In genomic region chr3:127192576-127193232, GRCh38 we compare ENCODE assay signal across 28 cellular contexts. TPM values are rescaled to one million over a fixed set of nuclear protein-coding genes. Genes with fewer than 3 reads are reported as not detected.
"Had no signal": no experiment of that assay in that cellular context is flagged by ENCODE, and none has a peak within 500 bp of the region (broad histone marks: within the 10 kb centered on the region; RNA-seq: fewer than 3 reads in every experiment).

Gene PRR23E, plus strand, starts transcription at chr3:127193131. Its CDS starts 3,555 bp downstream, at chr3:127196686.

- H3K36me3 ChIP-seq: adrenal gland, ascending aorta, brain microvascular endothelial cell, prostate gland, tibial artery, uterus had no signal

- H3K27ac ChIP-seq: adrenal gland, ascending aorta, brain microvascular endothelial cell, hepatocyte, prostate gland, tibial artery, uterus had no signal

- H3K4me3 ChIP-seq: adrenal gland, ascending aorta, hepatocyte, prostate gland, tibial artery, uterus had no signal

- H3K79me2 ChIP-seq: hepatocyte had no signal

- H3K9me3 Mint-ChIP-seq: activated CD4-positive, alpha-beta memory T cell treated with anti-CD3 and anti-CD28 coated beads for 36 hours had no signal

- DNase-seq: activated CD4-positive, alpha-beta memory T cell treated with anti-CD3 and anti-CD28 coated beads for 36 hours; activated CD4-positive, alpha-beta T cell treated with anti-CD3 and anti-CD28 coated beads for 48 hours; activated CD4-positive, CD25-positive, alpha-beta regulatory T cell; activated naive CD4-positive, alpha-beta T cell; activated T-cell treated with anti-CD3 and anti-CD28 coated beads, Interleukin-2, amount 50 U/mL, for 1 hour; brain microvascular endothelial cell; central memory CD4-positive, alpha-beta T cell; effector memory CD4-positive, alpha-beta T cell; foreskin melanocyte; left ventricle myocardium superior; stimulated activated CD4-positive, alpha-beta T cell treated with anti-CD3 and anti-CD28 coated beads, Interleukin-4, amount 100 ng/mL, for 4 hours; stimulated activated naive CD8-positive, alpha-beta T cell treated with anti-CD3 and anti-CD28 coated beads, Interleukin-15, Interleukin-2, amounts not matched to agents 100 U/mL and 50 U/mL, for 24 hours; substantia nigra; SW 1271; T-helper 17 cell; uterus had no signal

- H3K27ac Mint-ChIP-seq: activated CD4-positive, alpha-beta memory T cell treated with anti-CD3 and anti-CD28 coated beads for 36 hours; activated naive CD8-positive, alpha-beta T cell; memory B cell; T-helper 17 cell had no signal

- H3K4me3 Mint-ChIP-seq: activated CD4-positive, alpha-beta memory T cell treated with anti-CD3 and anti-CD28 coated beads for 36 hours; activated naive CD8-positive, alpha-beta T cell; memory B cell; T-helper 17 cell had no signal

- H3K4me1 Mint-ChIP-seq: memory B cell, T-helper 17 cell had no signal

- H3K27me3 ChIP-seq: adrenal gland, ascending aorta, brain microvascular endothelial cell, hepatocyte, uterus had no signal

- ATAC-seq: left ventricle myocardium superior; stimulated activated naive CD8-positive, alpha-beta T cell treated with anti-CD3 and anti-CD28 coated beads, Interleukin-15, Interleukin-2, amounts not matched to agents 100 U/mL and 50 U/mL, for 24 hours; T-helper 17 cell had no signal

- H3K4me1 ChIP-seq: adrenal gland, ascending aorta, prostate gland, tibial artery, uterus had no signal

- H3K9me3 ChIP-seq: adrenal gland, prostate gland, uterus had no signal

- H2AFZ ChIP-seq: hepatocyte had no signal

- H3K4me2 ChIP-seq: hepatocyte had no signal

- H3K36me3 Mint-ChIP-seq: activated CD4-positive, alpha-beta memory T cell treated with anti-CD3 and anti-CD28 coated beads for 36 hours; activated naive CD8-positive, alpha-beta T cell; memory B cell had no signal

RNA-seq across cellular contexts. Expression of gene PRR23E, which starts in this region (rescaled TPM):
- total RNA-seq: activated CD4-positive, alpha-beta memory T cell treated with anti-CD3 and anti-CD28 coated beads for 36 hours; adrenal gland; ascending aorta; dermis microvascular lymphatic vessel endothelial cell; hepatocyte; left ventricle myocardium superior; mononuclear cell; osteoblast; prostate gland; T-helper 17 cell; uterus had no signal
- polyA plus RNA-seq: adrenal gland, esophagus, hepatocyte, neural cell had no signal
